2 cellular contexts compared by ENCODE assay signal in the genomic region with DNA sequence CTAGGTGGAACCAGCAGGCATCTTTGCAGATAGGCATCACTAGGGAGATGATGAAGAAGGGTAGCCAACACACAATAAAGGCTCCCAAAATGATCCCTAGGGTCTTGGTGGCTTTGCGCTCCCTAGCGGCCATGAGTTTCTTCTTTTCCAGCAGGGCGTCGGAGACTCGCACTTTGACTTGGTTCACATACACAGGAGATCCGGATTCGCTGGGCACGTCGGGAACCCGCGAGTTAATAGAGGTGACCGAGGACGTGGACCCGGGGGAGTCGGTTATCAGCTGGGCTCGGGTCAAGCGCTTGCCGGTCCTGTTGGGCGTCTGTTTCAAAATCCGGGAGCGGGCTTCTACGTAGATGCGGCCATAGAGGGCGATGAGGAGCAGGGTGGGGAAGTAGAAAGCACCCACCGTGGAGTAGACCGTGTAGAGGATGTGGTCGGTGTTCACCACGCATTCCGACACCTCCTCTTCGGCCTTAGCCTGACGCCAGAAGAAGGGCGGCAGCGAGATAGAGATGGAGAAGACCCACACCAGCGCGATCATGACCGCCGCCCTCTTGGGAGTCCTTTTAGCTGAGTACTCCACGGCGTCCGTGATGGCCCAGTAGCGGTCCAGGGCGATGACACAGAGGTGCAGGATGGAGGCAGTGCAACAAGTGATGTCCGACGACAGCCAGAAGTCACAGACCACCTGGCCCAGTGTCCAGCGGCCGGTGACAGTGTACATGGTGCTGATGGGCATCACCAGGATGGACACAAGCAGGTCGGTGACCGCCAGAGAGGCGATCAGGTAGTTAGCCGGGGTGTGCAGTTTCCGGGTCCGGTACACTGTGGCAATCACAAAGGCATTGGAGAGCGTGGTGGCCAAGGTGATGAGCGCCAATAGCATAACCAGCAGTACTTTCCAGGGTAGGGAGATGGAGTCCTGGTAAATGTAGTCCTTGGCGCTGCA.
A peak's percentile ranks its signal among the peaks of the same experiment; 100 is the strongest.
TF ChIP-seq lines count a peak whose summit lies in the region.

No MANE protein-coding gene starts in this region.

TF ChIP-seq in GM12878, 131 proteins besides CTCF, POLR2A, EP300 and RAD21:
- TF ChIP-seq, protein P1, sequence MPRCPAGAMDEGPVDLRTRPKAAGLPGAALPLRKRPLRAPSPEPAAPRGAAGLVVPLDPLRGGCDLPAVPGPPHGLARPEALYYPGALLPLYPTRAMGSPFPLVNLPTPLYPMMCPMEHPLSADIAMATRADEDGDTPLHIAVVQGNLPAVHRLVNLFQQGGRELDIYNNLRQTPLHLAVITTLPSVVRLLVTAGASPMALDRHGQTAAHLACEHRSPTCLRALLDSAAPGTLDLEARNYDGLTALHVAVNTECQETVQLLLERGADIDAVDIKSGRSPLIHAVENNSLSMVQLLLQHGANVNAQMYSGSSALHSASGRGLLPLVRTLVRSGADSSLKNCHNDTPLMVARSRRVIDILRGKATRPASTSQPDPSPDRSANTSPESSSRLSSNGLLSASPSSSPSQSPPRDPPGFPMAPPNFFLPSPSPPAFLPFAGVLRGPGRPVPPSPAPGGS (IDR thresholded peaks at IDR 0.05; ENCODE audit: borderline replicate concordance, insufficient read depth, low read depth, low read length, poor library complexity, severe bottlenecking): no peak
- 0 out of 2 replicates have a peak, but pooled peaks have one; percentile 30 for TF ChIP-seq GATAD2B (conservative IDR thresholded peaks at IDR 0.05; ENCODE audit: low read depth)

TF ChIP-seq in GM12891, 5 proteins besides CTCF, POLR2A, EP300 and RAD21:
- TF ChIP-seq PAX5 (IDR thresholded peaks at IDR 0.05; ENCODE audit: insufficient read depth, low read length, severe bottlenecking) (no peak), POLR2AphosphoS5 (IDR thresholded peaks at IDR 0.05; ENCODE audit: low read depth, low read length) (no peak), POU2F2 (IDR thresholded peaks at IDR 0.05; ENCODE audit: low read depth, low read length) (no peak), SPI1 (IDR thresholded peaks at IDR 0.05; ENCODE audit: low read depth, low read length) (no peak), TAF1 (IDR thresholded peaks at IDR 0.05; ENCODE audit: low read depth, low read length) (no peak)
TF ChIP-seq in GM12891: peak in this region for 0.
